In genomic region chr15:74955796-74956647, GRCh38 we compare ENCODE assay signal across 8 cellular contexts. TPM values are rescaled to one million over a fixed set of nuclear protein-coding genes. Genes with fewer than 3 reads are reported as not detected.
DNase-seq lines count a peak whose midpoint lies in the region; TF ChIP-seq lines count a peak whose summit lies in the region.

No MANE protein-coding gene starts in this region.

- peak overlapping the region; percentile 94 for H2AFZ ChIP-seq in GM23248

- no peaks in the 10 kb centered on the region for H3K79me2 ChIP-seq in GM23248 (ENCODE audit: insufficient read depth)

- H3K9me2 ChIP-seq in GM23248 (ENCODE audit: insufficient read depth): no peaks in the 10 kb centered on the region

- 23 to 27% methylated on average over 67 to 86 of the region's 88 CpGs for WGBS in GM23248 (ENCODE audit: low coverage in 1 of 2, low lambda C conversion rate in 2 of 2, missing lambda C conversion rate in 2 of 2), 2 experiments

- in situ Hi-C loops in GM23248 (cut with MboI): no loop called here

- DNase-seq in EH (ENCODE audit: low read depth) (peak; percentile 35), GM23248 (peak; percentile 85), NCI-H1417 (lab: John Stamatoyannopoulos, UW) (peak; percentile 86 to 93 (median 90)), epithelial cell of esophagus (ENCODE audit: low read depth) (peak; percentile 71), mucosa of gallbladder (ENCODE audit: low spot score) (peak; percentile 86), NCI-H345 (lab: John Stamatoyannopoulos, UW) (no peak)
- DNase-seq in activated CD8-positive, alpha-beta memory T cell treated with anti-CD3 and anti-CD28 coated beads, Interleukin-2, amount 50 U/mL, for 4 hours: peak; percentile 74
- DNase-seq in stimulated activated CD8-positive, alpha-beta memory T cell treated with anti-CD3 and anti-CD28 coated beads, Interleukin-7, amount 100 ng/mL, for 24 hours (ENCODE audit: low read depth): peak; percentile 22

- H3K9me3 ChIP-seq in GM23248 (ENCODE audit: low read depth): no peaks in the 10 kb centered on the region

- H3K27me3 ChIP-seq in GM23248 (replicated peaks; ENCODE audit: insufficient read depth): 0 out of 2 replicates have a peak, but pooled peaks cover 3% of the 10 kb centered on the region

- peak overlapping the region; percentile 77 for H3K9ac ChIP-seq in GM23248

- H3K27ac ChIP-seq in GM23248: no peak overlapping the region

- no peaks in the 10 kb centered on the region for H3K36me3 ChIP-seq in GM23248 (ENCODE audit: low read depth)

- H3K4me2 ChIP-seq in GM23248 (ENCODE audit: unreplicated experiment): peak overlapping the region; percentile 89

- H4K20me1 ChIP-seq in GM23248 (ENCODE audit: insufficient read depth): no peaks in the 10 kb centered on the region

- peak; percentile 41 for TF ChIP-seq CTCF in epithelial cell of esophagus (IDR thresholded peaks at IDR 0.05; ENCODE audit: insufficient read depth, low read depth, low read length, missing control alignments)

- H3F3A ChIP-seq in GM23248 (ENCODE audit: insufficient read depth): no peaks in the 10 kb centered on the region

- H3K4me1 ChIP-seq in GM23248 (ENCODE audit: insufficient read depth): peaks cover 3% of the 10 kb centered on the region; the same call in 1 of the 2 replicates

- H3K4me3 ChIP-seq in GM23248 (peak overlapping the region; percentile 79), epithelial cell of esophagus (ENCODE audit: low read length) (peak overlapping the region; percentile 51)

RNA-seq across cellular contexts. Expression of gene RPP25, which starts 0.6 kb away (rescaled TPM):
- 4.0 and 4.5 TPM in 2 replicates for total RNA-seq in GM23248 (2014; rRNA removed; shearing (Covaris generic))
- 3.4 and 3.6 TPM in 2 replicates for polyA plus RNA-seq in GM23248 (2016; fragmentation: Nextera tagmentation; extraction: Ambion mirVana)
- 24.1 TPM for total RNA-seq in mucosa of gallbladder

RNA-seq across cellular contexts. Expression of gene COX5A, which starts 18.1 kb away (rescaled TPM):
- 48.2 and 65.3 TPM in 2 replicates for total RNA-seq in GM23248 (2014; rRNA removed; shearing (Covaris generic))
- 315 and 321 TPM in 2 replicates for polyA plus RNA-seq in GM23248 (2016; fragmentation: Nextera tagmentation; extraction: Ambion mirVana)
- total RNA-seq in mucosa of gallbladder: 165 TPM

RNA-seq across cellular contexts. Expression of gene SCAMP5, which starts 39.3 kb away (rescaled TPM):
- 1.0 and 4.0 TPM in 2 replicates for total RNA-seq in GM23248 (2014; rRNA removed; shearing (Covaris generic))
- 0.23 TPM in 1 of 2 replicates, not detected in the other for polyA plus RNA-seq in GM23248 (2016; fragmentation: Nextera tagmentation; extraction: Ambion mirVana)
- total RNA-seq in mucosa of gallbladder: 57.2 TPM

RNA-seq across cellular contexts. Expression of gene FAM219B, which starts 49.4 kb away (rescaled TPM):
- total RNA-seq in GM23248 (2014; rRNA removed; shearing (Covaris generic)): 64.1 and 78.6 TPM in 2 replicates
- polyA plus RNA-seq in GM23248 (2016; fragmentation: Nextera tagmentation; extraction: Ambion mirVana): 38.1 and 39.6 TPM in 2 replicates
- total RNA-seq in mucosa of gallbladder: 80.4 TPM

Comparison
In these comparisons a context has a peak if more than half of its experiments do, and no peak if none do; other contexts are left out.
1. RNA of gene SCAMP5, which starts 39.3 kb away (total RNA-seq): 57.2 TPM in mucosa of gallbladder (single experiment); 1.0 to 4.0 TPM in GM23248; every median in the first group is over 10 times any median in the second.